Comparison of ENCODE assay signal across 10 cellular contexts in genomic region chr11:12079726-12080556, GRCh38. TPM values are rescaled to one million over a fixed set of nuclear protein-coding genes. Genes with fewer than 3 reads are reported as not detected.
A peak's percentile ranks its signal among the peaks of the same experiment; 100 is the strongest.
DNase-seq lines count a peak whose midpoint lies in the region; ATAC-seq and TF ChIP-seq lines count a peak whose summit lies in the region.
"Had no signal": no experiment of that assay in that cellular context is flagged by ENCODE, and none has a peak within 500 bp of the region (broad histone marks: within the 10 kb centered on the region; RNA-seq: fewer than 3 reads in every experiment).

No MANE protein-coding gene starts in this region.

- TF ChIP-seq CTCF in astrocyte of the spinal cord (IDR thresholded peaks at IDR 0.05; ENCODE audit: low read depth, low read length) = no peak
- TF ChIP-seq CTCF in thyroid gland (IDR thresholded peaks at IDR 0.05) = no peak

- H3K9me3 Mint-ChIP-seq in activated naive CD4-positive, alpha-beta T cell treated with anti-CD3 and anti-CD28 coated beads, Interleukin-2, amount 10 ng/mL, durations not matched to agents 7 days and 5 days = peaks cover 1% of the 10 kb centered on the region

- no peak overlapping the region for H3K4me3 ChIP-seq in astrocyte of the spinal cord (ENCODE audit: low read depth, low read length)
- no peak overlapping the region for H3K4me3 ChIP-seq in thyroid gland (replicated peaks in 1 of 3)

- intact Hi-C loops in thyroid gland (cut with DNase I) = no loop called here

- H3K27me3 ChIP-seq in thyroid gland = no peaks in the 10 kb centered on the region

- peaks cover 2% of the 10 kb centered on the region for H3K4me1 Mint-ChIP-seq in activated naive CD4-positive, alpha-beta T cell treated with anti-CD3 and anti-CD28 coated beads, Interleukin-2, amount 10 ng/mL, durations not matched to agents 7 days and 5 days

- in situ Hi-C loops in astrocyte of the spinal cord (cut with HindIII; ENCODE audit: low sequenced_read_pairs) = loop anchor here (10.0 kb wide), 1 partner anchor 155 kb away; no protein-coding TSS in a partner anchor

- no peaks in the 10 kb centered on the region for H3K9me3 ChIP-seq in thyroid gland

- H3K36me3 ChIP-seq in thyroid gland = no peaks in the 10 kb centered on the region

- peaks cover 35% of the 10 kb centered on the region for H3K27me3 Mint-ChIP-seq in activated naive CD4-positive, alpha-beta T cell treated with anti-CD3 and anti-CD28 coated beads, Interleukin-2, amount 10 ng/mL, durations not matched to agents 7 days and 5 days

- no peak overlapping the region for H3K4me3 Mint-ChIP-seq in activated naive CD4-positive, alpha-beta T cell treated with anti-CD3 and anti-CD28 coated beads, Interleukin-2, amount 10 ng/mL, durations not matched to agents 7 days and 5 days

- H3K36me3 Mint-ChIP-seq in activated naive CD4-positive, alpha-beta T cell treated with anti-CD3 and anti-CD28 coated beads, Interleukin-2, amount 10 ng/mL, durations not matched to agents 7 days and 5 days = peaks cover 1% of the 10 kb centered on the region

- DNase-seq in HCEC 1CT (peak; percentile 99), astrocyte of the spinal cord (ENCODE audit: low read depth, low spot score) (peak; percentile 99), hepatic stellate cell (ENCODE audit: low spot score) (peak; percentile 60), smooth muscle cell of the brain vasculature (ENCODE audit: low read depth, low spot score) (peak; percentile 90), thyroid gland (no peak)
- DNase-seq in activated naive CD4-positive, alpha-beta T cell treated with anti-CD3 and anti-CD28 coated beads, Interleukin-2, amount 10 ng/mL, durations not matched to agents 7 days and 5 days = no peak
- no peak for DNase-seq in stimulated activated CD4-positive, alpha-beta T cell treated with anti-CD3 and anti-CD28 coated beads, Interleukin-12 subunit alpha, Interleukin-12 subunit beta, amount 100 ng/mL, for 4 hours
- DNase-seq: NCI-H510A had no signal

- H3K4me1 ChIP-seq in thyroid gland = peaks cover 3 to 5% of the 10 kb centered on the region in 2 donors

- no peak overlapping the region for H3K27ac Mint-ChIP-seq in activated naive CD4-positive, alpha-beta T cell treated with anti-CD3 and anti-CD28 coated beads, Interleukin-2, amount 10 ng/mL, durations not matched to agents 7 days and 5 days

- TF ChIP-seq POLR2A in thyroid gland (IDR thresholded peaks at IDR 0.05) = no peak

- CTCF ChIA-PET in activated naive CD4-positive, alpha-beta T cell treated with anti-CD3 and anti-CD28 coated beads, Interleukin-2, amount 10 ng/mL, durations not matched to agents 7 days and 5 days (lab: Charles Lee) = no interaction called here

- no peak for ATAC-seq in HG03469 (IDR thresholded peaks at IDR 0.05; ENCODE audit: unreplicated experiment)
- ATAC-seq: left colon had no signal

- 72 to 81% methylated on average over 13 of the region's 13 CpGs for WGBS in thyroid gland, 2 donors

- peak overlapping the region in 1 of 3 donors; percentile 27 for H3K27ac ChIP-seq in thyroid gland

RNA-seq across cellular contexts. Expression of gene MICAL2, which starts 30.4 kb away (rescaled TPM):
- total RNA-seq in thyroid gland = 10 to 100 TPM; 27.4 to 63.6 (median 51.9) TPM

Comparison
In these comparisons a context has a peak if more than half of its experiments do, and no peak if none do; other contexts are left out.
1. DNase-seq: peak in HCEC 1CT (single experiment), astrocyte of the spinal cord (single experiment), hepatic stellate cell (single experiment) and smooth muscle cell of the brain vasculature (single experiment); none in activated naive CD4-positive, alpha-beta T cell treated with anti-CD3 and anti-CD28 coated beads, Interleukin-2, amount 10 ng/mL, durations not matched to agents 7 days and 5 days (single experiment), stimulated activated CD4-positive, alpha-beta T cell treated with anti-CD3 and anti-CD28 coated beads, Interleukin-12 subunit alpha, Interleukin-12 subunit beta, amount 100 ng/mL, for 4 hours (single experiment) and thyroid gland (0 of 2).